In the genomic region with DNA sequence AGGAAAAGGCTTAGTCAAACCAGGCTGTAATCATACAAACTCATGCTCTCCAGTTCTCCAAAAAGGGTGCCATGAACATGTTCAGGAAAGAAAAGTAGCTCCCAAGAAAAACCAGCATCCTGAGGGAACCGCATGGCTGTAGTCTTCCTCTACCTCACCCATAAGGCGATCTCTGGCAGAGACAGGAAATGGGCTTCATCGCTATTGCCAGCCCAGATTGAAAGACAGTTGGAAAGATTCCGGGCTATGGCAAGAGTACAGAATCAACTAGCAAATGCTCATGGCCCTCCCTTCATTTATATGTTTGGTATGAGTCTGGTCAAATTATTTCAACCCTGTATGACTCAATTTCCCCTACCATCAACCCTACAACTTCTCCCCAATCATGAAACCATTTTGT, we compare ENCODE assay signal across 1 cellular context.
TF ChIP-seq lines count a peak whose summit lies in the region.

No MANE protein-coding gene starts in this region.

TF ChIP-seq in H1, 55 proteins besides CTCF, POLR2A, EP300 and RAD21:
- TF ChIP-seq TCF12 (IDR thresholded peaks at IDR 0.05; ENCODE audit: low read depth, low read length): no peak
- TF ChIP-seq, protein P1, sequence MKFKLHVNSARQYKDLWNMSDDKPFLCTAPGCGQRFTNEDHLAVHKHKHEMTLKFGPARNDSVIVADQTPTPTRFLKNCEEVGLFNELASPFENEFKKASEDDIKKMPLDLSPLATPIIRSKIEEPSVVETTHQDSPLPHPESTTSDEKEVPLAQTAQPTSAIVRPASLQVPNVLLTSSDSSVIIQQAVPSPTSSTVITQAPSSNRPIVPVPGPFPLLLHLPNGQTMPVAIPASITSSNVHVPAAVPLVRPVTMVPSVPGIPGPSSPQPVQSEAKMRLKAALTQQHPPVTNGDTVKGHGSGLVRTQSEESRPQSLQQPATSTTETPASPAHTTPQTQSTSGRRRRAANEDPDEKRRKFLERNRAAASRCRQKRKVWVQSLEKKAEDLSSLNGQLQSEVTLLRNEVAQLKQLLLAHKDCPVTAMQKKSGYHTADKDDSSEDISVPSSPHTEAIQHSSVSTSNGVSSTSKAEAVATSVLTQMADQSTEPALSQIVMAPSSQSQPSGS (IDR thresholded peaks at IDR 0.05; ENCODE audit: low read length): no peak
- TF ChIP-seq CREB1 (IDR thresholded peaks at IDR 0.05): no peak
- no peak for TF ChIP-seq POU5F1 (IDR thresholded peaks at IDR 0.05; ENCODE audit: low read depth, low read length)
- TF ChIP-seq TBP (IDR thresholded peaks at IDR 0.05; ENCODE audit: low read depth, low read length): no peak
- TF ChIP-seq HDAC2 (IDR thresholded peaks at IDR 0.05; ENCODE audit: borderline replicate concordance in 1 of 2, low read depth in 2 of 2, low read length in 2 of 2): no peak
- TF ChIP-seq, protein P2, sequence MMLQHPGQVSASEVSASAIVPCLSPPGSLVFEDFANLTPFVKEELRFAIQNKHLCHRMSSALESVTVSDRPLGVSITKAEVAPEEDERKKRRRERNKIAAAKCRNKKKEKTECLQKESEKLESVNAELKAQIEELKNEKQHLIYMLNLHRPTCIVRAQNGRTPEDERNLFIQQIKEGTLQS (IDR thresholded peaks at IDR 0.05; ENCODE audit: insufficient read depth, low read depth, low read length): no peak
TF ChIP-seq in H1: peak in this region for 0.
